Comparison of ENCODE assay signal across 35 cellular contexts in genomic region chr4:149158852-149159251, GRCh38.
"Had no signal": no experiment of that assay in that cellular context is flagged by ENCODE, and none has a peak within 500 bp of the region (broad histone marks: within the 10 kb centered on the region; RNA-seq: fewer than 3 reads in every experiment).

No MANE protein-coding gene starts in this region.

- H3K9me3 Mint-ChIP-seq: activated CD4-positive, alpha-beta memory T cell treated with anti-CD3 and anti-CD28 coated beads for 36 hours; activated CD4-positive, alpha-beta T cell treated with anti-CD3 and anti-CD28 coated beads, Interleukin-2, amount 10 ng/mL, durations not matched to agents 24 days and 14 days; activated naive CD4-positive, alpha-beta T cell treated with anti-CD3 and anti-CD28 coated beads, Interleukin-2, amount 10 ng/mL, durations not matched to agents 7 days and 5 days; activated naive CD8-positive, alpha-beta T cell treated with anti-CD3 and anti-CD28 coated beads, Interleukin-2, amount 10 ng/mL, durations not matched to agents 7 days and 5 days; activated T-cell treated with anti-CD3 and anti-CD28 coated beads, Interleukin-2, amount 50 U/mL, for 24 hours; nephron; stimulated activated effector memory CD8-positive, alpha-beta T cell treated with anti-CD3 and anti-CD28 coated beads, Interleukin-12 subunit alpha, Interleukin-12 subunit beta, amount 100 ng/mL, for 72 hours; T-helper 1 cell treated with Interleukin-12 subunit alpha and Interleukin-12 subunit beta and Interleukin-4 antibody, amounts not matched to agents 30 μg/mL and 1 μg/mL, for 36 hours had no signal

- ATAC-seq: esophagus mucosa; heart right ventricle; left lung; lower lobe of right lung; right lobe of liver; stimulated activated effector memory CD8-positive, alpha-beta T cell treated with anti-CD3 and anti-CD28 coated beads, Interleukin-12 subunit alpha, Interleukin-12 subunit beta, amount 100 ng/mL, for 72 hours had no signal

- H3K27me3 ChIP-seq: heart right ventricle, left lung, neutrophil, ovary, right lobe of liver, thyroid gland, upper lobe of left lung, vagina had no signal

- H3K36me3 ChIP-seq: heart right ventricle, left lung, lower lobe of right lung, neutrophil, ovary, right lobe of liver, thyroid gland, upper lobe of left lung, vagina, WERI-Rb-1 had no signal

- H3K4me3 ChIP-seq: heart right ventricle, left lung, lower lobe of right lung, ovary, right lobe of liver, skin epidermis, thyroid gland, upper lobe of left lung, vagina had no signal

- DNase-seq: activated CD4-positive, alpha-beta memory T cell treated with anti-CD3 and anti-CD28 coated beads for 36 hours; activated CD4-positive, alpha-beta T cell treated with anti-CD3 and anti-CD28 coated beads, Interleukin-2, amount 10 ng/mL, durations not matched to agents 24 days and 14 days; activated CD4-positive, CD25-positive, alpha-beta regulatory T cell treated with anti-CD3 and anti-CD28 coated beads, Interleukin-2, amount 50 U/mL, for 72 hours; activated CD8-positive, alpha-beta memory T cell treated with anti-CD3 and anti-CD28 coated beads, Interleukin-2, amount 50 U/mL, for 48 hours; activated gamma-delta T cell; activated naive CD4-positive, alpha-beta T cell treated with anti-CD3 and anti-CD28 coated beads, Interleukin-2, amount 10 ng/mL, durations not matched to agents 7 days and 5 days; activated naive CD8-positive, alpha-beta T cell treated with anti-CD3 and anti-CD28 coated beads, Interleukin-2, amount 10 ng/mL, durations not matched to agents 7 days and 5 days; activated T-cell treated with anti-CD3 and anti-CD28 coated beads, Interleukin-2, amount 50 U/mL, for 24 hours; amniotic stem cell; caudate nucleus; endodermal cell; foreskin melanocyte; heart right ventricle; left lung; lower lobe of right lung; mesenchymal stem cell; ovary; right lobe of liver; stimulated activated CD4-positive, alpha-beta T cell treated with anti-CD3 and anti-CD28 coated beads, Interleukin-12 subunit alpha, Interleukin-12 subunit beta, amount 100 ng/mL, for 4 hours; stimulated activated CD4-positive, alpha-beta T cell treated with anti-CD3 and anti-CD28 coated beads, Interleukin-4, amount 100 ng/mL, for 24 hours; substantia nigra; T-helper 9 cell; thyroid gland; upper lobe of left lung; WERI-Rb-1 had no signal

- H3K27ac ChIP-seq: heart right ventricle, left lung, lower lobe of right lung, neutrophil, ovary, right lobe of liver, skin epidermis, thyroid gland, upper lobe of left lung, vagina, WERI-Rb-1 had no signal

- H3K9me3 ChIP-seq: lower lobe of right lung, neutrophil, ovary, right lobe of liver, thyroid gland, upper lobe of left lung, vagina had no signal

- H3K4me1 Mint-ChIP-seq: activated CD4-positive, alpha-beta T cell treated with anti-CD3 and anti-CD28 coated beads, Interleukin-2, amount 10 ng/mL, durations not matched to agents 24 days and 14 days; activated naive CD4-positive, alpha-beta T cell treated with anti-CD3 and anti-CD28 coated beads, Interleukin-2, amount 10 ng/mL, durations not matched to agents 7 days and 5 days; activated naive CD8-positive, alpha-beta T cell treated with anti-CD3 and anti-CD28 coated beads, Interleukin-2, amount 10 ng/mL, durations not matched to agents 7 days and 5 days; endodermal cell; stimulated activated effector memory CD8-positive, alpha-beta T cell treated with anti-CD3 and anti-CD28 coated beads, Interleukin-12 subunit alpha, Interleukin-12 subunit beta, amount 100 ng/mL, for 72 hours had no signal

- H3K4me1 ChIP-seq: left lung, lower lobe of right lung, right lobe of liver, thyroid gland, upper lobe of left lung, vagina had no signal

- H3K27me3 Mint-ChIP-seq: activated CD4-positive, alpha-beta memory T cell treated with anti-CD3 and anti-CD28 coated beads for 36 hours; activated CD4-positive, alpha-beta T cell treated with anti-CD3 and anti-CD28 coated beads, Interleukin-2, amount 10 ng/mL, durations not matched to agents 24 days and 14 days; activated naive CD4-positive, alpha-beta T cell treated with anti-CD3 and anti-CD28 coated beads, Interleukin-2, amount 10 ng/mL, durations not matched to agents 7 days and 5 days; activated naive CD8-positive, alpha-beta T cell treated with anti-CD3 and anti-CD28 coated beads, Interleukin-2, amount 10 ng/mL, durations not matched to agents 7 days and 5 days; activated T-cell treated with anti-CD3 and anti-CD28 coated beads, Interleukin-2, amount 50 U/mL, for 24 hours; dendritic cell treated with granulocyte-macrophage colony-stimulating factor and Interleukin-4, amounts not matched to agents 40 ng/mL and 50 ng/mL, for 4 days; progenitor cell of endocrine pancreas; stimulated activated naive CD8-positive, alpha-beta T cell treated with anti-CD3 and anti-CD28 coated beads, Interleukin-15, Interleukin-2, amounts not matched to agents 100 ng/mL and 50 ng/mL, for 24 hours had no signal

- H3K36me3 Mint-ChIP-seq: activated CD4-positive, alpha-beta memory T cell treated with anti-CD3 and anti-CD28 coated beads for 36 hours; activated naive CD4-positive, alpha-beta T cell treated with anti-CD3 and anti-CD28 coated beads, Interleukin-2, amount 10 ng/mL, durations not matched to agents 7 days and 5 days; activated naive CD8-positive, alpha-beta T cell treated with anti-CD3 and anti-CD28 coated beads, Interleukin-2, amount 10 ng/mL, durations not matched to agents 7 days and 5 days; stimulated activated effector memory CD8-positive, alpha-beta T cell treated with anti-CD3 and anti-CD28 coated beads, Interleukin-12 subunit alpha, Interleukin-12 subunit beta, amount 100 ng/mL, for 72 hours had no signal

- H3K4me3 Mint-ChIP-seq: activated CD4-positive, alpha-beta memory T cell treated with anti-CD3 and anti-CD28 coated beads for 36 hours; activated CD4-positive, alpha-beta T cell treated with anti-CD3 and anti-CD28 coated beads, Interleukin-2, amount 10 ng/mL, durations not matched to agents 24 days and 14 days; activated naive CD4-positive, alpha-beta T cell treated with anti-CD3 and anti-CD28 coated beads, Interleukin-2, amount 10 ng/mL, durations not matched to agents 7 days and 5 days; activated naive CD8-positive, alpha-beta T cell treated with anti-CD3 and anti-CD28 coated beads, Interleukin-2, amount 10 ng/mL, durations not matched to agents 7 days and 5 days; activated T-cell treated with anti-CD3 and anti-CD28 coated beads, Interleukin-2, amount 50 U/mL, for 24 hours; dendritic cell treated with granulocyte-macrophage colony-stimulating factor and Interleukin-4, amounts not matched to agents 40 ng/mL and 50 ng/mL, for 4 days; endodermal cell; nephron; stimulated activated effector memory CD8-positive, alpha-beta T cell treated with anti-CD3 and anti-CD28 coated beads, Interleukin-12 subunit alpha, Interleukin-12 subunit beta, amount 100 ng/mL, for 72 hours; stimulated activated naive CD8-positive, alpha-beta T cell treated with anti-CD3 and anti-CD28 coated beads, Interleukin-15, Interleukin-2, amounts not matched to agents 100 ng/mL and 50 ng/mL, for 24 hours; T-helper 1 cell treated with Interleukin-12 subunit alpha and Interleukin-12 subunit beta and Interleukin-4 antibody, amounts not matched to agents 30 μg/mL and 1 μg/mL, for 36 hours had no signal

- H3K27ac Mint-ChIP-seq: activated CD4-positive, alpha-beta memory T cell treated with anti-CD3 and anti-CD28 coated beads for 36 hours; activated CD4-positive, alpha-beta T cell treated with anti-CD3 and anti-CD28 coated beads, Interleukin-2, amount 10 ng/mL, durations not matched to agents 24 days and 14 days; activated naive CD4-positive, alpha-beta T cell treated with anti-CD3 and anti-CD28 coated beads, Interleukin-2, amount 10 ng/mL, durations not matched to agents 7 days and 5 days; activated naive CD8-positive, alpha-beta T cell treated with anti-CD3 and anti-CD28 coated beads, Interleukin-2, amount 10 ng/mL, durations not matched to agents 7 days and 5 days; activated T-cell treated with anti-CD3 and anti-CD28 coated beads, Interleukin-2, amount 50 U/mL, for 24 hours; dendritic cell treated with granulocyte-macrophage colony-stimulating factor and Interleukin-4, amounts not matched to agents 40 ng/mL and 50 ng/mL, for 4 days; endodermal cell; nephron; progenitor cell of endocrine pancreas; stimulated activated effector memory CD8-positive, alpha-beta T cell treated with anti-CD3 and anti-CD28 coated beads, Interleukin-12 subunit alpha, Interleukin-12 subunit beta, amount 100 ng/mL, for 72 hours; stimulated activated naive CD8-positive, alpha-beta T cell treated with anti-CD3 and anti-CD28 coated beads, Interleukin-15, Interleukin-2, amounts not matched to agents 100 ng/mL and 50 ng/mL, for 24 hours; T-helper 1 cell treated with Interleukin-12 subunit alpha and Interleukin-12 subunit beta and Interleukin-4 antibody, amounts not matched to agents 30 μg/mL and 1 μg/mL, for 36 hours had no signal
